In the genomic region with DNA sequence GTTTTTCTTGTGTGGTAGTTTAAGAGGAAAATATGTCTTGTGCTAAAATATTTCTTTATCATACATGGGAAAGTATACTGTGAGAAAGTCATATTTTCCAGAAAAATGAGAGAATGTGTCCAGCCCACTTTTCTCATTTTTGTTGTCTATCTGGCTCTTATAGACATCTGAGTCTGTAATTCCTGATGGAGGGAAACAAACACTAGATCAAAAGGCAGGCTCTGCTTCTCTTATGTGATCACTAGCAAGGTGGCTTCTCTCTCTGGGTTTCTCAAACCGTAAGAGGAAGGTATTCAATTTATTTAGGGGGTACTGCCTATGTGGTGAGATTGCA, we compare ENCODE assay signal across 12 cellular contexts.
"Had no signal": no experiment of that assay in that cellular context is flagged by ENCODE, and none has a peak within 500 bp of the region (broad histone marks: within the 10 kb centered on the region; RNA-seq: fewer than 3 reads in every experiment).

No MANE protein-coding gene starts in this region.

- H3K4me3 Mint-ChIP-seq: stimulated activated naive B cell treated with anti-CD40 and anti-IgM and Interleukin-4, amounts not matched to agents 10 μg/mL and 1 μg/mL and 100 μg/mL, for 72 hours; type B pancreatic cell had no signal

- H3K27me3 Mint-ChIP-seq: stimulated activated naive B cell treated with anti-CD40 and anti-IgM and Interleukin-4, amounts not matched to agents 10 μg/mL and 1 μg/mL and 100 μg/mL, for 72 hours; type B pancreatic cell had no signal

- H3K27me3 ChIP-seq: ascending aorta, esophagus muscularis mucosa, right lobe of liver, SJCRH30, suprapubic skin had no signal

- H3K9me3 Mint-ChIP-seq: stimulated activated naive B cell treated with anti-CD40 and anti-IgM and Interleukin-4, amounts not matched to agents 10 μg/mL and 1 μg/mL and 100 μg/mL, for 72 hours; type B pancreatic cell had no signal

- H3K4me3 ChIP-seq: ascending aorta, esophagus muscularis mucosa, mucosa of descending colon, psoas muscle, right lobe of liver, SJCRH30, suprapubic skin had no signal

- ATAC-seq: mucosa of descending colon, psoas muscle had no signal

- H3K27ac Mint-ChIP-seq: stimulated activated naive B cell treated with anti-CD40 and anti-IgM and Interleukin-4, amounts not matched to agents 10 μg/mL and 1 μg/mL and 100 μg/mL, for 72 hours had no signal

- H3K9me3 ChIP-seq: ascending aorta, esophagus muscularis mucosa, mucosa of descending colon, psoas muscle, right lobe of liver, SJCRH30, suprapubic skin had no signal

- H3K27ac ChIP-seq: ascending aorta, esophagus muscularis mucosa, psoas muscle, right lobe of liver, SJCRH30, suprapubic skin had no signal

- H3K36me3 Mint-ChIP-seq: type B pancreatic cell had no signal

- DNase-seq: head of caudate nucleus; mucosa of descending colon; psoas muscle; right lobe of liver; SJCRH30; stimulated activated naive B cell treated with anti-CD40 and anti-IgM and Interleukin-4, amounts not matched to agents 10 μg/mL and 1 μg/mL and 100 μg/mL, for 72 hours; SW 1271; T-helper 9 cell had no signal

- H3K4me1 ChIP-seq: ascending aorta, esophagus muscularis mucosa, psoas muscle, SJCRH30 had no signal

- H3K36me3 ChIP-seq: ascending aorta, esophagus muscularis mucosa, right lobe of liver, SJCRH30, suprapubic skin had no signal
